ENCODE assay signal across 24 cellular contexts in the genomic region with DNA sequence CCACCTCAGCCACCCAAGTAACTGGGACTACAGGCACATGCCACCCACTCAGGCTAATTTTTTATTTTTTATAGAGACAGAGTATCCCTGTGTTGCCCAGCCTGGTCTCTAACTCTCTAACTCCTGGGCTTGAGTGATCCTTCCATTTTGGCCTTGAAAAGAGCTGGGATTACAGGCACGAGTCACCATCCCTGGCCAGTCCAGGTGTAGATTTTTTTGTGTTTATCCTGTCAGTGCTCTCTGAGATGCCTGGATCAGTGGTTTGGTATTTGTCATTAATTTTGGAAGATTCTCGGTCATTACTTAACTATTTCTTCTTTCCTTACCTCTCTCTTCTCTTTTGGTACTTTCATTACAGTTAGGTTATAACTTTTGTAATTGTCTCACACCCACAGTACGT. TPM values are rescaled to one million over a fixed set of nuclear protein-coding genes. Genes with fewer than 3 reads are reported as not detected.
DNase-seq lines count a peak whose midpoint lies in the region; ATAC-seq and TF ChIP-seq lines count a peak whose summit lies in the region.
"Had no signal": no experiment of that assay in that cellular context is flagged by ENCODE, and none has a peak within 500 bp of the region (broad histone marks: within the 10 kb centered on the region; RNA-seq: fewer than 3 reads in every experiment).

No MANE protein-coding gene starts in this region.

- no peaks in the 10 kb centered on the region for H3K9me2 ChIP-seq in GM23248 (ENCODE audit: insufficient read depth)
- no peaks in the 10 kb centered on the region for H3K9me2 ChIP-seq in PC-3 (replicated peaks; ENCODE audit: low read length)

- DNase-seq in activated CD4-positive, alpha-beta T cell treated with anti-CD3 and anti-CD28 coated beads, Interleukin-2, amount 10 ng/mL, durations not matched to agents 24 days and 14 days, result no peak
- no peak for DNase-seq in activated CD4-positive, alpha-beta T cell treated with anti-CD3 and anti-CD28 coated beads, Interleukin-2, amount 50 U/mL, for 48 hours
- DNase-seq in GM23248, result peak; percentile 10
- DNase-seq in PC-3, result peak; percentile 76
- DNase-seq in foreskin keratinocyte, result peak in 1 of 2 donors; percentile 38
- DNase-seq in NCI-H2227 treated with DMSO at 0.1 percent for 48 hours (lab: John Stamatoyannopoulos, UW), result no peak
- no peak for DNase-seq in cerebellar cortex (ENCODE audit: low spot score)
- DNase-seq: ACHN; CD4-positive, alpha-beta memory T cell; GOT3; HCEC 1CT; NCI-H1092 treated with DMSO at 0.1 percent for 48 hours; NCI-H1436 treated with DMSO at 0.1 percent for 48 hours; NCI-H1930; NCI-H226; NCI-H510A treated with DMSO at 0.1 percent for 48 hours; NCI-H748 treated with DMSO at 0.1 percent for 48 hours; NK-92 treated with Interleukin-12 subunit alpha and Interleukin-12 subunit beta, amount 100 ng/mL, for 24 hours; SJCRH30 had no signal

- peaks cover 33% of the 10 kb centered on the region for H3K4me1 Mint-ChIP-seq in activated CD4-positive, alpha-beta T cell treated with anti-CD3 and anti-CD28 coated beads, Interleukin-2, amount 10 ng/mL, durations not matched to agents 24 days and 14 days

- H3K9ac ChIP-seq in GM23248 (no peak overlapping the region), PC-3 (ENCODE audit: low read length) (no peak overlapping the region)

- no peaks in the 10 kb centered on the region for H3K9me3 Mint-ChIP-seq in activated CD4-positive, alpha-beta T cell treated with anti-CD3 and anti-CD28 coated beads, Interleukin-2, amount 10 ng/mL, durations not matched to agents 24 days and 14 days

- no TSS peak for BruUV-seq in PC-3 (replicated peaks; lab: Mats Ljungman, UMichigan)

- H3K4me2 ChIP-seq in GM23248 (ENCODE audit: unreplicated experiment), result no peak overlapping the region
- no peak overlapping the region for H3K4me2 ChIP-seq in PC-3 (ENCODE audit: low read length)

- POLR2A ChIA-PET in PC-3 (lab: Charles Lee; ENCODE audit: unreplicated experiment), result interaction anchor here (0.5 to 0.7 kb wide), 4 partner anchors 54 to 162 kb away, joined by 3 to 5 read pairs (median 3); no protein-coding TSS in a partner anchor

- 58 to 64% methylated on average over 3 of the region's 3 CpGs for WGBS in GM23248 (ENCODE audit: low coverage in 1 of 2, low lambda C conversion rate in 2 of 2, missing lambda C conversion rate in 2 of 2), 2 experiments

- H3K79me2 ChIP-seq in GM23248 (ENCODE audit: insufficient read depth) (peaks cover 42% of the 10 kb centered on the region), PC-3 (ENCODE audit: low read length) (no peaks in the 10 kb centered on the region)

- peak overlapping the region; percentile 34 for H3K27ac Mint-ChIP-seq in activated CD4-positive, alpha-beta T cell treated with anti-CD3 and anti-CD28 coated beads, Interleukin-2, amount 10 ng/mL, durations not matched to agents 24 days and 14 days

- ATAC-seq in PC-3, result peak; percentile 21; the same call in 1 of the 2 replicates
- peak; percentile 48 for ATAC-seq in foreskin keratinocyte
- ATAC-seq in HG02798 (IDR thresholded peaks at IDR 0.05; ENCODE audit: poor library complexity, unreplicated experiment), result no peak
- ATAC-seq: K562, Panc1 had no signal

- no peak overlapping the region for H3K4me3 Mint-ChIP-seq in activated CD4-positive, alpha-beta T cell treated with anti-CD3 and anti-CD28 coated beads, Interleukin-2, amount 10 ng/mL, durations not matched to agents 24 days and 14 days

- H3K4me3 ChIP-seq in GM23248, result no peak overlapping the region
- H3K4me3 ChIP-seq in PC-3 (ENCODE audit: low read length), result no peak overlapping the region
- H3K4me3 ChIP-seq: BLaER1, K562, SJCRH30 had no signal

- no peaks in the 10 kb centered on the region for H4K20me1 ChIP-seq in GM23248 (ENCODE audit: insufficient read depth)
- no peaks in the 10 kb centered on the region for H4K20me1 ChIP-seq in PC-3 (ENCODE audit: low read length)
- H4K20me1 ChIP-seq: BLaER1 had no signal

- TF ChIP-seq CTCF in PC-3 (conservative IDR thresholded peaks at IDR 0.05; ENCODE audit: low read depth, low read length) (no peak), foreskin keratinocyte (conservative IDR thresholded peaks at IDR 0.05) (no peak)

- no peaks in the 10 kb centered on the region for H3K27me3 ChIP-seq in GM23248 (replicated peaks; ENCODE audit: insufficient read depth)
- no peaks in the 10 kb centered on the region for H3K27me3 ChIP-seq in PC-3 (ENCODE audit: low read length)
- no peaks in the 10 kb centered on the region for H3K27me3 ChIP-seq in foreskin keratinocyte
- H3K27me3 ChIP-seq: BLaER1, SJCRH30 had no signal

- H3F3A ChIP-seq in GM23248 (ENCODE audit: insufficient read depth) (peaks cover 10% of the 10 kb centered on the region), PC-3 (ENCODE audit: low read length, unreplicated experiment) (no peaks in the 10 kb centered on the region)

- H3K36me3 Mint-ChIP-seq in activated CD4-positive, alpha-beta T cell treated with anti-CD3 and anti-CD28 coated beads, Interleukin-2, amount 10 ng/mL, durations not matched to agents 24 days and 14 days (ENCODE audit: low read depth), result peaks cover 9% of the 10 kb centered on the region

- H3K36me3 ChIP-seq in GM23248 (ENCODE audit: low read depth) (no peaks in the 10 kb centered on the region), PC-3 (ENCODE audit: low read depth, low read length) (no peaks in the 10 kb centered on the region)
- H3K36me3 ChIP-seq: BLaER1, SJCRH30 had no signal

- in situ Hi-C loops in GM23248 (cut with MboI), result loop anchor here (10.0 kb wide), 1 partner anchor 125 kb away; no protein-coding TSS in a partner anchor

- H3K4me1 ChIP-seq in GM23248 (ENCODE audit: insufficient read depth) (peaks cover 9% of the 10 kb centered on the region), PC-3 (ENCODE audit: insufficient read depth, low read length) (peaks cover 15% of the 10 kb centered on the region), foreskin keratinocyte (no peaks in the 10 kb centered on the region)

- H3K9me3 ChIP-seq in GM23248 (ENCODE audit: low read depth), result no peaks in the 10 kb centered on the region
- H3K9me3 ChIP-seq in PC-3 (ENCODE audit: low read length), result no peaks in the 10 kb centered on the region

- intact Hi-C loops in activated CD4-positive, alpha-beta T cell treated with anti-CD3 and anti-CD28 coated beads, Interleukin-2, amount 10 ng/mL, durations not matched to agents 24 days and 14 days (cut with micrococcal nuclease), result loop anchor here (1.0 kb wide), 1 partner anchor 19 kb away; no protein-coding TSS in a partner anchor
- intact Hi-C loops in PC-3 (cut with micrococcal nuclease), result no loop called here

- CTCF ChIA-PET in PC-3 (lab: Charles Lee), result no interaction called here

- H2AFZ ChIP-seq in GM23248 (no peak overlapping the region), PC-3 (ENCODE audit: low read length) (no peak overlapping the region)

- no peak overlapping the region for H3K27ac ChIP-seq in GM23248
- no peak overlapping the region for H3K27ac ChIP-seq in PC-3 (ENCODE audit: low read length)
- H3K27ac ChIP-seq in foreskin keratinocyte, result no peak overlapping the region
- H3K27ac ChIP-seq: 22Rv1, SJCRH30 had no signal

- peaks cover 3% of the 10 kb centered on the region for H3K27me3 Mint-ChIP-seq in activated CD4-positive, alpha-beta T cell treated with anti-CD3 and anti-CD28 coated beads, Interleukin-2, amount 10 ng/mL, durations not matched to agents 24 days and 14 days
- H3K27me3 Mint-ChIP-seq: CD4-positive, alpha-beta memory T cell had no signal

RNA-seq across cellular contexts. Expression of a gene that starts 5.3 kb away (rescaled TPM):
- total RNA-seq in activated CD4-positive, alpha-beta T cell treated with anti-CD3 and anti-CD28 coated beads, Interleukin-2, amount 10 ng/mL, durations not matched to agents 24 days and 14 days, result 175 and 181 TPM in 2 replicates
- 1,114 and 1,257 TPM in 2 replicates for total RNA-seq in GM23248 (2014; rRNA removed; shearing (Covaris generic))
- 863 and 907 TPM in 2 replicates for polyA plus RNA-seq in GM23248 (2016; fragmentation: Nextera tagmentation; extraction: Ambion mirVana)
- total RNA-seq in PC-3 (2014; rRNA removed), result 266 and 319 TPM in 2 replicates
- 122 and 130 TPM in 2 replicates for total RNA-seq in foreskin keratinocyte
- 20.3 and 27.4 TPM in 2 replicates for polyA plus RNA-seq in foreskin keratinocyte

Comparison
In these comparisons a context has a peak if more than half of its experiments do, and no peak if none do; other contexts are left out.
1. DNase-seq: peak in GM23248 (single experiment) and PC-3 (single experiment); none in activated CD4-positive, alpha-beta T cell treated with anti-CD3 and anti-CD28 coated beads, Interleukin-2, amount 10 ng/mL, durations not matched to agents 24 days and 14 days (single experiment), activated CD4-positive, alpha-beta T cell treated with anti-CD3 and anti-CD28 coated beads, Interleukin-2, amount 50 U/mL, for 48 hours (0 of 2), NCI-H2227 treated with DMSO at 0.1 percent for 48 hours (single experiment) and cerebellar cortex (single experiment).